23 cellular contexts compared by ENCODE assay signal in the genomic region with DNA sequence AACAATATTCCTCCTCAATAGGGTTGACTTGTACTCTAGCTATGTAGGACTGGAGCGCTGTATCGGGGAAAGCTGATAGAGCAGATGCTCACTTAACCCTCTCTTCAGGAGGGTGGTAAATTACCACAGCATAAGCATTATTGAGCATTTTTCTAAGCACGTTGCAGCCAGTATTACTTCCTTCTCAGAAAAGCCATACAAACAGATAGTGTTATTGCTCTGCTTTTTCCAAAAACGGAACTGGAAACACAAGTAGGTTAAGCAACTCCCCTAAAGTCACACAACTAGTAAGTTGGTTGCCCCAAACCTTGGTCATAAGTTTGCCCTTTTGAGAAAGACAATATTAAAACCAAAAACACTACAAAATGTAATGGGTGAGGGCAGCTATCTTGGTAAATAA.
DNase-seq lines count a peak whose midpoint lies in the region; ATAC-seq, FAIRE-seq and TF ChIP-seq lines count a peak whose summit lies in the region.
"Had no signal": no experiment of that assay in that cellular context is flagged by ENCODE, and none has a peak within 500 bp of the region (broad histone marks: within the 10 kb centered on the region; RNA-seq: fewer than 3 reads in every experiment).

No MANE protein-coding gene starts in this region.

- in situ Hi-C loops in GM12878 (cut with MboI) = no loop called here
- in situ Hi-C loops in G401 (cut with HindIII; ENCODE audit: low sequenced_read_pairs) = no loop called here

- H3K9ac ChIP-seq in GM12878 (ENCODE audit: control insufficient read depth, insufficient read depth, low read length) = no peak overlapping the region
- H3K9ac ChIP-seq: KMS-11 had no signal

- H2AFZ ChIP-seq in GM12878 (ENCODE audit: control insufficient read depth, low read depth, low read length) = no peak overlapping the region
- H2AFZ ChIP-seq: GM23338 had no signal

- H4K20me1 ChIP-seq in GM12878 (ENCODE audit: control insufficient read depth, insufficient read depth) = no peaks in the 10 kb centered on the region

- H3K4me1 ChIP-seq in GM12878 (ENCODE audit: control insufficient read depth, insufficient read depth, low read length) (no peaks in the 10 kb centered on the region), neutrophil (ENCODE audit: control insufficient read depth in 1 of 2, insufficient read depth in 1 of 2, low read depth in 1 of 2, low read length in 1 of 2) (peaks cover 16 to 22% of the 10 kb centered on the region in 2 experiments)
- H3K4me1 ChIP-seq: A549 had no signal

- H3K27me3 ChIP-seq in GM12878 (replicated peaks in 1 of 2; ENCODE audit: control insufficient read depth in 2 of 2, insufficient read depth in 2 of 2, low read length in 1 of 2) (no peaks in the 10 kb centered on the region), neutrophil (no peaks in the 10 kb centered on the region)

- DNase-seq in CD1c-positive myeloid dendritic cell (ENCODE audit: extremely low spot score) (peak; percentile 69), GM12878 (ENCODE audit: low read depth, low spot score) (no peak), G401 (ENCODE audit: low spot score) (no peak), NOMO-1 treated with DMSO at 0.1 percent for 48 hours (lab: John Stamatoyannopoulos, UW; ENCODE audit: unreplicated experiment) (no peak), pons (ENCODE audit: low spot score) (no peak), HuH-7.5 (ENCODE audit: low spot score) (no peak)
- DNase-seq: AML-193; Calu3; CD8-positive, alpha-beta T cell; DND-41; EL; HCEC 1CT had no signal

- BruUV-seq in GM12878 (replicated peaks; lab: Mats Ljungman, UMichigan) = no TSS peak

- TF ChIP-seq CTCF in GM12878 (IDR thresholded peaks at IDR 0.05 in 2 of 3, conservative IDR thresholded peaks at IDR 0.05 in 1 of 3; ENCODE audit: control insufficient read depth in 2 of 3, extremely low read depth in 1 of 3, insufficient read depth in 1 of 3, low read depth in 3 of 3, low read length in 3 of 3) = no peak
- TF ChIP-seq CTCF in neutrophil (IDR thresholded peaks at IDR 0.05) = no peak

- CTCF ChIA-PET in GM12878 (lab: Yijun Ruan, JAX) = interaction anchor here (1.2 kb wide), 2 partner anchors 9 to 11 kb away, joined by 3 to 4 read pairs; no protein-coding TSS in a partner anchor

- RAD21 ChIA-PET in GM12878 (lab: Charles Lee; ENCODE audit: unreplicated experiment) = no interaction called here

- WGBS in GM12878 (ENCODE audit: insufficient coverage, insufficient replicate concordance, low lambda C conversion rate, missing lambda C conversion rate) = 59% methylated on average over 4 of the region's 4 CpGs

- POLR2A ChIA-PET in GM12878 (lab: Charles Lee) = no interaction called here

- H3K9me3 ChIP-seq in GM12878 (replicated peaks; ENCODE audit: control insufficient read depth, insufficient read depth, low read length) = peaks cover 4% of the 10 kb centered on the region; the same call in 2 of the 3 replicates
- H3K9me3 ChIP-seq in neutrophil = no peaks in the 10 kb centered on the region
- H3K9me3 ChIP-seq: A549 had no signal

- no peak overlapping the region for H3K4me2 ChIP-seq in GM12878 (ENCODE audit: control insufficient read depth, insufficient read depth)
- H3K4me2 ChIP-seq: A549, GM23338, KMS-11 had no signal

- H3K27ac ChIP-seq in GM12878 (ENCODE audit: control insufficient read depth, insufficient read depth) = no peak overlapping the region
- H3K27ac ChIP-seq in neutrophil = peak overlapping the region; percentile 75
- H3K27ac ChIP-seq: 22Rv1, A549, C4-2B, KMS-11 had no signal

- no peak for TF ChIP-seq POLR2A in GM12878 (IDR thresholded peaks at IDR 0.05; ENCODE audit: low read depth, low read length)

- no peaks in the 10 kb centered on the region for H3K79me2 ChIP-seq in GM12878 (ENCODE audit: control insufficient read depth, insufficient read depth, low read length)

- H3K36me3 ChIP-seq in GM12878 (ENCODE audit: control insufficient read depth in 2 of 2, insufficient read depth in 2 of 2, low read length in 1 of 2) = peaks cover 0 to 11% of the 10 kb centered on the region in 2 experiments; a peak in 2 of 4 replicates
- H3K36me3 ChIP-seq in neutrophil = no peaks in the 10 kb centered on the region

- SMC1A ChIA-PET in GM12878 (lab: Charles Lee; ENCODE audit: uncharacterized antibody, unreplicated experiment) = interaction anchor here (1.1 kb wide), 2 partner anchors 11 to 41 kb away, joined by 3 to 4 read pairs; no protein-coding TSS in a partner anchor

- TF ChIP-seq RAD21 in GM12878 (IDR thresholded peaks at IDR 0.05; ENCODE audit: insufficient read depth, low read depth, low read length) = no peak

- peak; percentile 91 for ATAC-seq in HG02870 (IDR thresholded peaks at IDR 0.05; ENCODE audit: unreplicated experiment)
- ATAC-seq in GM12878 = no peak; the same call in 2 of the 3 replicates
- ATAC-seq: A549; CD8-positive, alpha-beta T cell; GM23338; HepG2 had no signal

- H3K4me3 ChIP-seq in GM12878 = no peak overlapping the region
- H3K4me3 ChIP-seq in neutrophil (ENCODE audit: low read depth in 1 of 2, low read length in 1 of 2) = no peak overlapping the region
- H3K4me3 ChIP-seq: A549, GM23338 had no signal

- TF ChIP-seq EP300 in GM12878 (IDR thresholded peaks at IDR 0.05; ENCODE audit: borderline replicate concordance in 1 of 2, control insufficient read depth in 1 of 2, low read depth in 2 of 2, low read length in 2 of 2) = no peak

- intact Hi-C loops in GM12878 (cut with micrococcal nuclease; ENCODE audit: unreplicated experiment) = no loop called here

- FAIRE-seq in GM12878 (lab: Jason Lieb, UNC) = no peak
- FAIRE-seq: A549, G401.6, GM19239, H54, HepG2 had no signal

TF ChIP-seq in GM12878, 131 proteins besides CTCF, POLR2A, EP300 and RAD21:
- TF ChIP-seq SPI1 (IDR thresholded peaks at IDR 0.05; ENCODE audit: borderline replicate concordance, insufficient read depth, low read depth, low read length) (peak; percentile 50; the same call in 1 of the 2 replicates), SMAD5 (IDR thresholded peaks at IDR 0.05; ENCODE audit: low read depth) (no peak)
